Comparison of ENCODE assay signal across 15 cellular contexts in the genomic region with DNA sequence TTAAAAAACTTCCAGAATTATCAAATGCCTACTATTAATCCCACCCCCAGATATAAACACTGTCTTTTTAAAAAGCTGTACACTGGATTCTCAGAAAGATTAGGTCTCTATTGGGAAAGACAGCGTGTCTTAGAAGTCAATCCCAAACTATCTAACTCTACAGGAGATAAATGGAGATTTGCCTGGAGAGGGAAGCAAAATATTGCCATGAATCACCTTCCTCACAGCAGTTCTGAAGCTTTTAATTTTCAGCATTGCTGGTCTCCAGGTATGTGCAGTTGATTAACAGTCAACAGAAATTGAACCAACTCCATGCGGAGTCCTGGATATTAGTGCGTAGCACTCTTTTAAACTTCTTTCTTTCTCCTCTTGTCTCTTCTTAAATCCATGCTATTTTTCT.
DNase-seq lines count a peak whose midpoint lies in the region; ATAC-seq and TF ChIP-seq lines count a peak whose summit lies in the region.
"Had no signal": no experiment of that assay in that cellular context is flagged by ENCODE, and none has a peak within 500 bp of the region (broad histone marks: within the 10 kb centered on the region; RNA-seq: fewer than 3 reads in every experiment).

No MANE protein-coding gene starts in this region.

- no peaks in the 10 kb centered on the region for H4K20me1 ChIP-seq in hepatocyte (ENCODE audit: insufficient read depth, poor library complexity, severe bottlenecking)

- no peak overlapping the region for H3K4me3 ChIP-seq in hepatocyte
- H3K4me3 ChIP-seq: GM12878, GM23248 had no signal

- no peaks in the 10 kb centered on the region for H3K4me1 Mint-ChIP-seq in activated CD8-positive, alpha-beta T cell treated with anti-CD3 and anti-CD28 coated beads, Interleukin-2, amount 10 ng/mL, durations not matched to agents 7 days and 5 days (ENCODE audit: low read depth)
- H3K4me1 Mint-ChIP-seq: B cell had no signal

- DNase-seq in amniotic epithelial cell (ENCODE audit: low read depth), result peak; percentile 71
- peak; percentile 22 for DNase-seq in glomerular visceral epithelial cell (ENCODE audit: extremely low spot score)
- peak; percentile 36 for DNase-seq in left kidney (ENCODE audit: low read depth, low spot score)
- DNase-seq in hepatocyte (ENCODE audit: low spot score), result no peak
- DNase-seq in activated CD8-positive, alpha-beta T cell treated with anti-CD3 and anti-CD28 coated beads, Interleukin-2, amount 10 ng/mL, durations not matched to agents 7 days and 5 days, result no peak
- DNase-seq: C1 segment of cervical spinal cord; Calu3; CD4-positive, alpha-beta T cell; DMS 273 treated with DMSO at 0.1 percent for 48 hours; GM23248 had no signal

- no peak overlapping the region for H3K4me3 Mint-ChIP-seq in activated CD8-positive, alpha-beta T cell treated with anti-CD3 and anti-CD28 coated beads, Interleukin-2, amount 10 ng/mL, durations not matched to agents 7 days and 5 days
- H3K4me3 Mint-ChIP-seq: B cell; CD4-positive, alpha-beta T cell had no signal

- H3K36me3 Mint-ChIP-seq in activated CD8-positive, alpha-beta T cell treated with anti-CD3 and anti-CD28 coated beads, Interleukin-2, amount 10 ng/mL, durations not matched to agents 7 days and 5 days (ENCODE audit: low read depth), result no peaks in the 10 kb centered on the region

- H3K27ac Mint-ChIP-seq in activated CD8-positive, alpha-beta T cell treated with anti-CD3 and anti-CD28 coated beads, Interleukin-2, amount 10 ng/mL, durations not matched to agents 7 days and 5 days, result no peak overlapping the region
- H3K27ac Mint-ChIP-seq: B cell; CD4-positive, alpha-beta T cell had no signal

- no peaks in the 10 kb centered on the region for H3K4me1 ChIP-seq in hepatocyte (ENCODE audit: insufficient read depth)

- H3K27me3 Mint-ChIP-seq in activated CD8-positive, alpha-beta T cell treated with anti-CD3 and anti-CD28 coated beads, Interleukin-2, amount 10 ng/mL, durations not matched to agents 7 days and 5 days (ENCODE audit: low read depth), result no peaks in the 10 kb centered on the region
- H3K27me3 Mint-ChIP-seq: B cell; CD4-positive, alpha-beta T cell had no signal

- no peaks in the 10 kb centered on the region for H3K79me2 ChIP-seq in hepatocyte

- no peaks in the 10 kb centered on the region for H3K9me3 ChIP-seq in hepatocyte (ENCODE audit: low read depth)

- H3K9me2 ChIP-seq in hepatocyte (replicated peaks; ENCODE audit: insufficient read depth), result no peaks in the 10 kb centered on the region

- H3K27ac ChIP-seq in hepatocyte, result no peak overlapping the region
- H3K27ac ChIP-seq: GM23248 had no signal

- H3K4me2 ChIP-seq in hepatocyte, result no peak overlapping the region

- H3K9me3 Mint-ChIP-seq in activated CD8-positive, alpha-beta T cell treated with anti-CD3 and anti-CD28 coated beads, Interleukin-2, amount 10 ng/mL, durations not matched to agents 7 days and 5 days (ENCODE audit: insufficient read depth), result peaks cover 4% of the 10 kb centered on the region

- no peak for TF ChIP-seq CTCF in hepatocyte (IDR thresholded peaks at IDR 0.05; ENCODE audit: poor library complexity)

- H3K27me3 ChIP-seq in hepatocyte, result no peaks in the 10 kb centered on the region

- no peak overlapping the region for H2AFZ ChIP-seq in hepatocyte
- H2AFZ ChIP-seq: GM23248 had no signal

- POLR2A ChIA-PET in activated CD8-positive, alpha-beta T cell treated with anti-CD3 and anti-CD28 coated beads, Interleukin-2, amount 10 ng/mL, durations not matched to agents 7 days and 5 days (lab: Charles Lee), result no interaction called here

- 84% methylated on average over 3 of the region's 3 CpGs for WGBS in hepatocyte (ENCODE audit: low lambda C conversion rate, missing lambda C conversion rate)

- CTCF ChIA-PET in activated CD8-positive, alpha-beta T cell treated with anti-CD3 and anti-CD28 coated beads, Interleukin-2, amount 10 ng/mL, durations not matched to agents 7 days and 5 days (lab: Charles Lee), result no interaction called here

- ATAC-seq in activated CD8-positive, alpha-beta T cell treated with anti-CD3 and anti-CD28 coated beads, Interleukin-2, amount 10 ng/mL, durations not matched to agents 7 days and 5 days, result no peak
- ATAC-seq in HG02642 (IDR thresholded peaks at IDR 0.05; ENCODE audit: poor library complexity, unreplicated experiment), result no peak
- ATAC-seq in GM18502 (IDR thresholded peaks at IDR 0.05; ENCODE audit: poor library complexity, unreplicated experiment), result no peak
- ATAC-seq: GM12878, HCT116 had no signal

- H3K36me3 ChIP-seq in hepatocyte (replicated peaks; ENCODE audit: insufficient read depth, low read depth), result no peaks in the 10 kb centered on the region

Comparison
In these comparisons a context has a peak if more than half of its experiments do, and no peak if none do; other contexts are left out.
1. DNase-seq: peak in amniotic epithelial cell (single experiment), glomerular visceral epithelial cell (single experiment) and left kidney (single experiment); none in hepatocyte (single experiment) and activated CD8-positive, alpha-beta T cell treated with anti-CD3 and anti-CD28 coated beads, Interleukin-2, amount 10 ng/mL, durations not matched to agents 7 days and 5 days (single experiment).